ENCODE assay signal across 13 cellular contexts in the genomic region with DNA sequence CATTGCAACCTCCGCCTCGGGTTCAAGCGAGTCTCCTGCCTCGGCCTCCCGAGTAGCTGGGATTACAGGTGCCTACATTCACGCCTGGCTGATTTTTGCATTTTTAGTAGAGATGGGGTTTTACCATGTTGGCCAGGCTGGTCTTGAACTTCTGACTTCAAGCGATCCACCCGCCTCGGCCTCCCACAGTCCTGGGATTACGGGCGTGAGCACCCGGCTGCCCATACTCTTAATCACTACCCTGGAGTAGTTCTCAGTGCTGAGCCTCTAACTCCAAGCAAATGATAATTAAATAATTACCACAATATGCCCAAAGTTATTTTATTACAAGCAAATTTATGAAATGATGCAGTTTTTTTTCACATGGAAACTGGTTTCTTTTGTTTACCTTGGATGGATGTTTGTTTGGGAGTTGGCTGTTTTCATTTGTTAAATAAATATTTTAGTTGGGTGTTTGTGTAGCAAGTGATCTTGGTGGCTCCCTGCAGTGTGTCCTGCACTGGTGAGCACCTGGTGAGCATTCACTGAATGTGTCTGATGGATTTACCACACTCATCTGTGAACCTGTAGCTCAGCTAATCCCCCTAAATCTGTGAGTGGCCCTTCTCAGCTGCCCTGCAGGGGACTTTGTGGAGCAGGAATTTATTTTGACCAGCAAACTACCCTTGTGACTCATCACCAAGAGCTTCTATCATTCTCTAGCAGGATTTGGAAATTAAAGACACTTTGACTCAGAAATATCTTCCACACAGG. TPM values are rescaled to one million over a fixed set of nuclear protein-coding genes. Genes with fewer than 3 reads are reported as not detected.
DNase-seq lines count a peak whose midpoint lies in the region; ATAC-seq and TF ChIP-seq lines count a peak whose summit lies in the region.
"Had no signal": no experiment of that assay in that cellular context is flagged by ENCODE, and none has a peak within 500 bp of the region (broad histone marks: within the 10 kb centered on the region; RNA-seq: fewer than 3 reads in every experiment).

No MANE protein-coding gene starts in this region.

- H3K4me1 Mint-ChIP-seq in Calu3 (ENCODE audit: low read depth, unreplicated experiment): peaks cover 8% of the 10 kb centered on the region

- H3K27me3 ChIP-seq in skeletal muscle satellite cell (ENCODE audit: control insufficient read depth, insufficient read depth, low read length): no peaks in the 10 kb centered on the region
- H3K27me3 ChIP-seq: Peyer's patch had no signal

- intact Hi-C loops in Calu3 (cut with micrococcal nuclease; ENCODE audit: unreplicated experiment): no loop called here

- H3K36me3 Mint-ChIP-seq in Calu3 (ENCODE audit: insufficient read depth, unreplicated experiment): peaks cover 4% of the 10 kb centered on the region
- H3K36me3 Mint-ChIP-seq: immature natural killer cell, natural killer cell had no signal

- H3K4me1 ChIP-seq in skeletal muscle satellite cell (ENCODE audit: control insufficient read depth, insufficient read depth, low read length): peaks cover 14% of the 10 kb centered on the region
- H3K4me1 ChIP-seq: Peyer's patch had no signal

- no peak for TF ChIP-seq CTCF in fibroblast of mammary gland (conservative IDR thresholded peaks at IDR 0.05; ENCODE audit: control insufficient read depth, insufficient read depth, low read depth, low read length)
- no peak for TF ChIP-seq CTCF in Calu3 (IDR thresholded peaks at IDR 0.05; ENCODE audit: unreplicated experiment)

- H3K4me3 ChIP-seq in fibroblast of mammary gland (ENCODE audit: control insufficient read depth, low read depth, low read length): no peak overlapping the region
- H3K4me3 ChIP-seq in skeletal muscle satellite cell (ENCODE audit: low read length): no peak overlapping the region
- H3K4me3 ChIP-seq: Peyer's patch had no signal

- ATAC-seq in GM21390 (IDR thresholded peaks at IDR 0.05; ENCODE audit: unreplicated experiment): no peak
- ATAC-seq: natural killer cell had no signal

- H3K4me3 Mint-ChIP-seq in Calu3 (ENCODE audit: low read depth, unreplicated experiment): no peak overlapping the region
- H3K4me3 Mint-ChIP-seq: immature natural killer cell, natural killer cell had no signal

- peak; percentile 84 for DNase-seq in EH (ENCODE audit: low read depth)
- peak; percentile 34 for DNase-seq in NCI-H226
- DNase-seq in fibroblast of mammary gland (ENCODE audit: low read depth): peak; percentile 65
- no peak for DNase-seq in Calu3
- no peak for DNase-seq in SW480 (ENCODE audit: low spot score)
- DNase-seq: DND-41; immature natural killer cell; natural killer cell; NCI-H1930; Peyer's patch; stimulated activated CD8-positive, alpha-beta memory T cell treated with anti-CD3 and anti-CD28 coated beads, Interleukin-4, amount 100 ng/mL, for 48 hours had no signal

- no peak overlapping the region for H3K27ac Mint-ChIP-seq in Calu3 (ENCODE audit: unreplicated experiment)

- no peaks in the 10 kb centered on the region for H3K9me3 Mint-ChIP-seq in Calu3 (ENCODE audit: low read depth, unreplicated experiment)
- H3K9me3 Mint-ChIP-seq: immature natural killer cell, natural killer cell had no signal

- no peaks in the 10 kb centered on the region for H3K36me3 ChIP-seq in skeletal muscle satellite cell (ENCODE audit: insufficient read depth, low read length)
- H3K36me3 ChIP-seq: Peyer's patch had no signal

- H3K4me2 ChIP-seq in skeletal muscle satellite cell (ENCODE audit: low read length): peak overlapping the region; percentile 18

- no peak overlapping the region for H3K9ac ChIP-seq in skeletal muscle satellite cell (ENCODE audit: low read depth, low read length)

- CTCF ChIA-PET in Calu3 (lab: Charles Lee): interaction anchor here (0.6 kb wide), 1 partner anchor 772 kb away, joined by 6 read pairs; no protein-coding TSS in a partner anchor

- no peaks in the 10 kb centered on the region for H3K9me3 ChIP-seq in skeletal muscle satellite cell (replicated peaks; ENCODE audit: low read length)
- H3K9me3 ChIP-seq: Peyer's patch had no signal

- H3K27me3 Mint-ChIP-seq in Calu3 (ENCODE audit: unreplicated experiment): no peaks in the 10 kb centered on the region

- no TSS peak for BruUV-seq in Calu3 (replicated peaks; lab: Mats Ljungman, UMichigan)

RNA-seq across cellular contexts. Expression of gene UTRN, which starts 36.9 kb away (rescaled TPM):
- total RNA-seq in skeletal muscle satellite cell (2012; rRNA removed): 58.1 and 66.6 TPM in 2 replicates
- 89.4 and 109 TPM in 2 replicates for total RNA-seq in Calu3 (2022)

Comparison
In these comparisons a context has a peak if more than half of its experiments do, and no peak if none do; other contexts are left out.
1. DNase-seq: peak in EH (single experiment), NCI-H226 (single experiment) and fibroblast of mammary gland (single experiment); none in Calu3 (single experiment) and SW480 (single experiment).